In genomic region chr7:73725703-73726466, GRCh38 we compare ENCODE assay signal across 8 cellular contexts. TPM values are rescaled to one million over a fixed set of nuclear protein-coding genes. Genes with fewer than 3 reads are reported as not detected.
DNase-seq lines count a peak whose midpoint lies in the region; ATAC-seq, FAIRE-seq and TF ChIP-seq lines count a peak whose summit lies in the region.

No MANE protein-coding gene starts in this region.

- peaks cover 0 to 2% (median 0%) of the 10 kb centered on the region in 4 donors for H3K4me1 Mint-ChIP-seq in CD4-positive, CD25-positive, alpha-beta regulatory T cell

- no peaks in the 10 kb centered on the region for H3K9me3 Mint-ChIP-seq in CD4-positive, CD25-positive, alpha-beta regulatory T cell

- no peak overlapping the region for H3K4me3 ChIP-seq in CD4-positive, CD25-positive, alpha-beta regulatory T cell (ENCODE audit: low read depth, low read length)
- H3K4me3 ChIP-seq in OCI-LY3 (ENCODE audit: low read length) = no peak overlapping the region

- peak; percentile 20 for FAIRE-seq in HTR-8/SVneo (lab: Jason Lieb, UNC)

- peak; percentile 77 to 83 (median 80) for DNase-seq in CD4-positive, CD25-positive, alpha-beta regulatory T cell
- peak; percentile 60 for DNase-seq in HTR-8/SVneo (ENCODE audit: insufficient read length, low spot score)
- DNase-seq in activated CD8-positive, alpha-beta memory T cell treated with anti-CD3 and anti-CD28 coated beads, Interleukin-2, amount 50 U/mL, for 4 hours = peak; percentile 96
- DNase-seq in epidermal melanocyte (ENCODE audit: insufficient read length, low spot score) = peak; percentile 46
- peak; percentile 88 for DNase-seq in myocyte (ENCODE audit: low read depth)
- DNase-seq in stimulated activated CD8-positive, alpha-beta memory T cell treated with anti-CD3 and anti-CD28 coated beads, Interleukin-7, amount 100 ng/mL, for 24 hours (ENCODE audit: low read depth) = peak; percentile 98

- H3K4me1 ChIP-seq in CD4-positive, CD25-positive, alpha-beta regulatory T cell (ENCODE audit: control insufficient read depth, insufficient read depth, low read length, poor library complexity, severe bottlenecking) = no peaks in the 10 kb centered on the region
- no peaks in the 10 kb centered on the region for H3K4me1 ChIP-seq in OCI-LY3 (ENCODE audit: low read length)

- H3K36me3 Mint-ChIP-seq in CD4-positive, CD25-positive, alpha-beta regulatory T cell = no peaks in the 10 kb centered on the region

- no peak overlapping the region for H3K9ac ChIP-seq in OCI-LY3 (ENCODE audit: low read length)

- H3K79me2 ChIP-seq in OCI-LY3 (ENCODE audit: low read length) = no peaks in the 10 kb centered on the region

- H3K4me3 Mint-ChIP-seq in CD4-positive, CD25-positive, alpha-beta regulatory T cell = no peak overlapping the region

- peaks cover 11% of the 10 kb centered on the region for H3K27me3 Mint-ChIP-seq in CD4-positive, CD25-positive, alpha-beta regulatory T cell

- peak overlapping the region; percentile 37; the same call in 1 of the 2 replicates for H3K4me2 ChIP-seq in OCI-LY3 (ENCODE audit: low read length)

- peaks cover 6% of the 10 kb centered on the region for H3K27me3 ChIP-seq in CD4-positive, CD25-positive, alpha-beta regulatory T cell (ENCODE audit: control insufficient read depth, insufficient read depth, low read length)
- H3K27me3 ChIP-seq in OCI-LY3 (ENCODE audit: low read depth, low read length) = peaks cover 12% of the 10 kb centered on the region; the same call in 1 of the 2 replicates

- no peak overlapping the region for H3K27ac ChIP-seq in CD4-positive, CD25-positive, alpha-beta regulatory T cell (ENCODE audit: insufficient read depth, low read length, poor library complexity, severe bottlenecking)
- H3K27ac ChIP-seq in OCI-LY3 (ENCODE audit: low read length) = no peak overlapping the region

- H3K36me3 ChIP-seq in CD4-positive, CD25-positive, alpha-beta regulatory T cell (ENCODE audit: control insufficient read depth, insufficient read depth, low read length) = no peaks in the 10 kb centered on the region
- H3K36me3 ChIP-seq in OCI-LY3 (replicated peaks; ENCODE audit: low read depth, low read length) = no peaks in the 10 kb centered on the region

- peak; percentile 97 for ATAC-seq in CD4-positive, CD25-positive, alpha-beta regulatory T cell (ENCODE audit: low read depth in 2 of 2)
- ATAC-seq in GM19467 (IDR thresholded peaks at IDR 0.05; ENCODE audit: unreplicated experiment) = peak; percentile 78

- no peak overlapping the region for H3K27ac Mint-ChIP-seq in CD4-positive, CD25-positive, alpha-beta regulatory T cell

- no peak overlapping the region for H2AFZ ChIP-seq in OCI-LY3 (ENCODE audit: low read depth, low read length)

- H4K20me1 ChIP-seq in OCI-LY3 (ENCODE audit: insufficient read depth, low read length) = no peaks in the 10 kb centered on the region

- H3K9me3 ChIP-seq in CD4-positive, CD25-positive, alpha-beta regulatory T cell (ENCODE audit: control insufficient read depth in 2 of 2, low read length in 2 of 2) = no peaks in the 10 kb centered on the region
- no peaks in the 10 kb centered on the region for H3K9me3 ChIP-seq in OCI-LY3 (ENCODE audit: insufficient read depth, low read length)

- TF ChIP-seq CTCF in OCI-LY3 (IDR thresholded peaks at IDR 0.05; ENCODE audit: low read depth, low read length) = peak; percentile 86

RNA-seq across cellular contexts. Expression of gene STX1A, which starts 6.4 kb away (rescaled TPM):
- 27.3 TPM for total RNA-seq in CD4-positive, CD25-positive, alpha-beta regulatory T cell
- 1 to 10 TPM in 3 of 4 donors, under 1 TPM in 1; 0.80 to 3.1 (median 2.0) TPM for polyA plus RNA-seq in CD4-positive, CD25-positive, alpha-beta regulatory T cell
- total RNA-seq in myocyte = 19.3 and 21.6 TPM in 2 replicates
- polyA plus RNA-seq in myocyte (2012) = 11.2 TPM

RNA-seq across cellular contexts. Expression of gene ABHD11, which starts 12.7 kb away (rescaled TPM):
- total RNA-seq in CD4-positive, CD25-positive, alpha-beta regulatory T cell = 19.3 TPM
- 10 to 100 TPM; 14.5 to 17.5 (median 16.3) TPM for polyA plus RNA-seq in CD4-positive, CD25-positive, alpha-beta regulatory T cell
- total RNA-seq in myocyte = 11.7 and 16.4 TPM in 2 replicates
- polyA plus RNA-seq in myocyte (2012) = 17.1 TPM

RNA-seq across cellular contexts. Expression of gene BUD23, which starts 42.5 kb away (rescaled TPM):
- 96.3 TPM for total RNA-seq in CD4-positive, CD25-positive, alpha-beta regulatory T cell
- polyA plus RNA-seq in CD4-positive, CD25-positive, alpha-beta regulatory T cell = 100 to 1,000 TPM; 112 to 127 (median 120) TPM
- 79.6 and 81.0 TPM in 2 replicates for total RNA-seq in myocyte
- 126 TPM for polyA plus RNA-seq in myocyte (2012)

RNA-seq across cellular contexts. Expression of gene DNAJC30, which starts 42.6 kb away (rescaled TPM):
- total RNA-seq in CD4-positive, CD25-positive, alpha-beta regulatory T cell = 10.0 TPM
- 10 to 100 TPM; 10.8 to 14.4 (median 12.8) TPM for polyA plus RNA-seq in CD4-positive, CD25-positive, alpha-beta regulatory T cell
- total RNA-seq in myocyte = 4.9 and 6.1 TPM in 2 replicates
- 16.8 TPM for polyA plus RNA-seq in myocyte (2012)

RNA-seq across cellular contexts. Expression of gene CLDN3, which starts 44.2 kb away (rescaled TPM):
- total RNA-seq in CD4-positive, CD25-positive, alpha-beta regulatory T cell = not detected
- polyA plus RNA-seq in CD4-positive, CD25-positive, alpha-beta regulatory T cell = not detected
- not detected in 2 replicates for total RNA-seq in myocyte
- not detected for polyA plus RNA-seq in myocyte (2012)

Comparison
In these comparisons a context has a peak if more than half of its experiments do, and no peak if none do; other contexts are left out.
1. DNase-seq: peak in every context shown above with its lines; median percentile 98 in stimulated activated CD8-positive, alpha-beta memory T cell treated with anti-CD3 and anti-CD28 coated beads, Interleukin-7, amount 100 ng/mL, for 24 hours; 96 in activated CD8-positive, alpha-beta memory T cell treated with anti-CD3 and anti-CD28 coated beads, Interleukin-2, amount 50 U/mL, for 4 hours; 88 in myocyte; 80 in CD4-positive, CD25-positive, alpha-beta regulatory T cell; 60 in HTR-8/SVneo; 46 in epidermal melanocyte.